ENCODE assay signal across 18 cellular contexts in the genomic region with DNA sequence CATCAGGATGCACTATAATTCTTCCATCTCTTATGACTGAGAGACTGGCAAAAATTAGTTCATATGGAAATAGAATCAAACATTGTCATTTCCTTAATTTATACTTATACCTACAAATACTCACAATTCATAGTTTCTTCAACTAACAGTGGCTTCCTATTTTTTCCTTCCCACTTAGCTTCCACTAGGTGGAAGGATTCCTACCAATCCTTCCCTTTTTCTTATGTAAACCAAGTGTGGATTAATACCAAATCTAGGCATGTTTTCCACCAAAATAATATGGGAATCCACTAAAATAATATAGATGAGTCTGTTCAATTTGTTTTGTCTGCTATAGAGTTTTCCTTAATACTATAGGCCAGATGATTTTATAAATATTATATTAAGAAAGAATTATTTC.
"Had no signal": no experiment of that assay in that cellular context is flagged by ENCODE, and none has a peak within 500 bp of the region (broad histone marks: within the 10 kb centered on the region; RNA-seq: fewer than 3 reads in every experiment).

No MANE protein-coding gene starts in this region.

- H3K36me3 Mint-ChIP-seq: activated naive CD8-positive, alpha-beta T cell treated with anti-CD3 and anti-CD28 coated beads for 36 hours; stimulated activated naive B cell treated with anti-CD40 and anti-IgM and Interleukin-4, amounts not matched to agents 10 μg/mL and 1 μg/mL and 100 μg/mL, for 72 hours; T-cell had no signal

- H3K4me3 ChIP-seq: gastroesophageal sphincter, lung, ovary, tibial artery had no signal

- H3K27ac Mint-ChIP-seq: activated naive CD8-positive, alpha-beta T cell treated with anti-CD3 and anti-CD28 coated beads for 36 hours; stimulated activated naive B cell treated with anti-CD40 and anti-IgM and Interleukin-4, amounts not matched to agents 10 μg/mL and 1 μg/mL and 100 μg/mL, for 72 hours; T-cell had no signal

- H3K4me1 ChIP-seq: gastroesophageal sphincter, tibial artery had no signal

- DNase-seq: activated CD4-positive, alpha-beta T cell treated with anti-CD3 and anti-CD28 coated beads, Interleukin-2, amount 50 U/mL, for 1 hour; activated CD8-positive, alpha-beta memory T cell treated with anti-CD3 and anti-CD28 coated beads for 24 hours; activated naive CD8-positive, alpha-beta T cell treated with anti-CD3 and anti-CD28 coated beads for 36 hours; brain microvascular endothelial cell; dermis blood vessel endothelial cell; erythroblast; midbrain; ovary; stimulated activated CD4-positive, alpha-beta T cell treated with anti-CD3 and anti-CD28 coated beads, Interleukin-4, amount 100 ng/mL, for 1 hour; stimulated activated naive B cell treated with anti-CD40 and anti-IgM and Interleukin-4, amounts not matched to agents 10 μg/mL and 1 μg/mL and 100 μg/mL, for 72 hours; T-cell; T-helper 9 cell; tibial artery had no signal

- H3K4me3 Mint-ChIP-seq: activated naive CD8-positive, alpha-beta T cell treated with anti-CD3 and anti-CD28 coated beads for 36 hours; neural crest cell; stimulated activated naive B cell treated with anti-CD40 and anti-IgM and Interleukin-4, amounts not matched to agents 10 μg/mL and 1 μg/mL and 100 μg/mL, for 72 hours; T-cell had no signal

- H3K27me3 ChIP-seq: brain microvascular endothelial cell, gastroesophageal sphincter, ovary, tibial artery had no signal

- H3K9me3 ChIP-seq: gastroesophageal sphincter, ovary, tibial artery had no signal

- FAIRE-seq: islet of Langerhans had no signal

- H3K4me1 Mint-ChIP-seq: activated naive CD8-positive, alpha-beta T cell treated with anti-CD3 and anti-CD28 coated beads for 36 hours; neural crest cell; stimulated activated naive B cell treated with anti-CD40 and anti-IgM and Interleukin-4, amounts not matched to agents 10 μg/mL and 1 μg/mL and 100 μg/mL, for 72 hours; T-cell had no signal

- ATAC-seq: activated CD4-positive, CD25-positive, alpha-beta regulatory T cell treated with anti-CD3 and anti-CD28 coated beads, Interleukin-2, amount 50 U/mL, for 24 hours; gastroesophageal sphincter; stimulated activated naive B cell treated with anti-CD40 and anti-IgM and Interleukin-4, amounts not matched to agents 10 μg/mL and 1 μg/mL and 100 μg/mL, for 72 hours; T-cell had no signal

- H3K27me3 Mint-ChIP-seq: activated naive CD8-positive, alpha-beta T cell treated with anti-CD3 and anti-CD28 coated beads for 36 hours; stimulated activated naive B cell treated with anti-CD40 and anti-IgM and Interleukin-4, amounts not matched to agents 10 μg/mL and 1 μg/mL and 100 μg/mL, for 72 hours; T-cell had no signal

- H3K9me3 Mint-ChIP-seq: neural crest cell; stimulated activated naive B cell treated with anti-CD40 and anti-IgM and Interleukin-4, amounts not matched to agents 10 μg/mL and 1 μg/mL and 100 μg/mL, for 72 hours had no signal

- H3K36me3 ChIP-seq: brain microvascular endothelial cell, gastroesophageal sphincter, ovary, tibial artery had no signal

- H3K27ac ChIP-seq: brain microvascular endothelial cell, gastroesophageal sphincter, ovary, tibial artery had no signal
